8 cellular contexts compared by ENCODE assay signal in genomic region chr6:42047220-42047590, GRCh38.
DNase-seq lines count a peak whose midpoint lies in the region; ATAC-seq lines count a peak whose summit lies in the region.
"Had no signal": no experiment of that assay in that cellular context is flagged by ENCODE, and none has a peak within 500 bp of the region (broad histone marks: within the 10 kb centered on the region; RNA-seq: fewer than 3 reads in every experiment).

No MANE protein-coding gene starts in this region.

- H3K36me3 ChIP-seq in KOPT-K1 (ENCODE audit: insufficient read depth, low read length): peaks cover under 1% of the 10 kb centered on the region; the same call in 1 of the 2 replicates

- H3K27me3 ChIP-seq in layer of hippocampus (ENCODE audit: control insufficient read depth, insufficient read depth, low read length): no peaks in the 10 kb centered on the region

- no peaks in the 10 kb centered on the region for H3K9me3 Mint-ChIP-seq in activated naive CD8-positive, alpha-beta T cell (ENCODE audit: low read depth)
- no peaks in the 10 kb centered on the region for H3K9me3 Mint-ChIP-seq in stimulated activated naive B cell treated with anti-CD40 and anti-IgM and Interleukin-4, amounts not matched to agents 10 μg/mL and 1 μg/mL and 100 μg/mL, for 72 hours

- no peaks in the 10 kb centered on the region for H3K27me3 Mint-ChIP-seq in activated naive CD8-positive, alpha-beta T cell
- no peaks in the 10 kb centered on the region for H3K27me3 Mint-ChIP-seq in stimulated activated naive B cell treated with anti-CD40 and anti-IgM and Interleukin-4, amounts not matched to agents 10 μg/mL and 1 μg/mL and 100 μg/mL, for 72 hours

- no peaks in the 10 kb centered on the region for H3K36me3 Mint-ChIP-seq in activated naive CD8-positive, alpha-beta T cell
- H3K36me3 Mint-ChIP-seq in stimulated activated naive B cell treated with anti-CD40 and anti-IgM and Interleukin-4, amounts not matched to agents 10 μg/mL and 1 μg/mL and 100 μg/mL, for 72 hours: peaks cover 0 to 2% of the 10 kb centered on the region in 2 donors

- no peak for ATAC-seq in stimulated activated naive B cell treated with anti-CD40 and anti-IgM and Interleukin-4, amounts not matched to agents 10 μg/mL and 1 μg/mL and 100 μg/mL, for 72 hours (replicated peaks)
- ATAC-seq in GM21381 (IDR thresholded peaks at IDR 0.05; ENCODE audit: unreplicated experiment) (no peak), HG02759 (IDR thresholded peaks at IDR 0.05; ENCODE audit: unreplicated experiment) (no peak)

- peak overlapping the region; percentile 94 for H3K4me3 Mint-ChIP-seq in activated naive CD8-positive, alpha-beta T cell
- H3K4me3 Mint-ChIP-seq in stimulated activated naive B cell treated with anti-CD40 and anti-IgM and Interleukin-4, amounts not matched to agents 10 μg/mL and 1 μg/mL and 100 μg/mL, for 72 hours: peak overlapping the region; percentile 68 to 97

- H3K9me3 ChIP-seq in KOPT-K1 (ENCODE audit: insufficient read depth, low read length, poor library complexity, severe bottlenecking): no peaks in the 10 kb centered on the region

- H3K27ac Mint-ChIP-seq in activated naive CD8-positive, alpha-beta T cell: peak overlapping the region; percentile 77
- H3K27ac Mint-ChIP-seq in stimulated activated naive B cell treated with anti-CD40 and anti-IgM and Interleukin-4, amounts not matched to agents 10 μg/mL and 1 μg/mL and 100 μg/mL, for 72 hours: peak overlapping the region; percentile 17

- peaks cover 77% of the 10 kb centered on the region for H3K4me1 Mint-ChIP-seq in activated naive CD8-positive, alpha-beta T cell (ENCODE audit: low read depth)
- H3K4me1 Mint-ChIP-seq in stimulated activated naive B cell treated with anti-CD40 and anti-IgM and Interleukin-4, amounts not matched to agents 10 μg/mL and 1 μg/mL and 100 μg/mL, for 72 hours: peaks cover 61 to 77% of the 10 kb centered on the region in 2 donors

- H3K27ac ChIP-seq in KOPT-K1 (ENCODE audit: low read depth, low read length, poor library complexity, severe bottlenecking): peak overlapping the region; percentile 93
- H3K27ac ChIP-seq in layer of hippocampus (ENCODE audit: low read depth, low read length): peak overlapping the region; percentile 89

- DNase-seq in stimulated activated naive B cell treated with anti-CD40 and anti-IgM and Interleukin-4, amounts not matched to agents 10 μg/mL and 1 μg/mL and 100 μg/mL, for 72 hours: no peak
- no peak for DNase-seq in HuH-7.5 (ENCODE audit: low spot score)
- DNase-seq: stimulated activated CD4-positive, alpha-beta T cell treated with anti-CD3 and anti-CD28 coated beads, Interleukin-2, amount 100 ng/mL, for 48 hours had no signal
